Comparison of ENCODE assay signal across 8 cellular contexts in the genomic region with DNA sequence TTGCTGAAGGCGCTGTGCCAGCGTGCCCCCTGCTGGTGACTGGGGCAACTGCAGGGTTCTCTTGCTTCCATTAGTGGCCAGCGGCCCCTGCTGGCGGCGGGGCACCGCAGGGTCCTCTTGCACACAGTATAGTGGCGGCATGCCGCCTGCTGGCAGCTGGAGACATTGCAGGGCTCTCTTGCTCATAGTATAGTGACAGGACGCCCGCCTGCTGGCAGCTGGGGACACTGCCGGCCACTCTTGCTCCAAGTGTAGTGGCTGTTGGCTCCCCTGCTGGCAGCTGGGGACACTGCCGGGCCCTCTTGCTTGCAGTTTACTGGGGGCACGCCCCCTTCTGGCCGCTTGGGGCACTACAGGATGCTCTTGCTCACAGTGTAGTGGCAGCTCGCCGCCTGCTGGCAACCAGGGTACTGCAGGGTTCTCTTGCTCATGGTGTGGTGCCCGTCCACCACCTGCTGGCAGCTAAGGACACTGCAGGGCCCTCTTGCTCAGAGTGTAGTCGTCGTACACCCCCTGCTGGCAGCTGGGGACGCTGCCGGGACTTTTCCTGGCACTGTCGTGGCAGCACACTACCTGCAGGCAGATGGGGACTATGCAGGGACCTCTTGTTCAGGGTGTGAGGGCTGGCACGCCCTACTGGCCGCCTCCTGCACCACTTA. TPM values are rescaled to one million over a fixed set of nuclear protein-coding genes. Genes with fewer than 3 reads are reported as not detected.
DNase-seq lines count a peak whose midpoint lies in the region; ATAC-seq, FAIRE-seq and TF ChIP-seq lines count a peak whose summit lies in the region.
"Not testable (repeated sequence)": the region's sequence is repeated elsewhere in the genome, so short reads cannot be mapped to it uniquely, and the experiment has no call there.

No MANE protein-coding gene starts in this region.

- FAIRE-seq in GM12878 (lab: Jason Lieb, UNC); pancreas (lab: Jason Lieb, UNC): not testable (repeated sequence)

- in situ Hi-C loops in GM12878 (cut with MboI), result not testable (repeated sequence)

- RAD21 ChIA-PET in HCT116 (lab: Charles Lee; ENCODE audit: low non-redundant PET in 1 of 2, low total read pairs in 2 of 2, uncharacterized antibody in 2 of 2, unreplicated experiment in 2 of 2); GM12878 (lab: Charles Lee; ENCODE audit: unreplicated experiment): not testable (repeated sequence)

- H3K27me3 ChIP-seq in AG04450 (ENCODE audit: control insufficient read depth, insufficient read depth, low read length); HCT116 (ENCODE audit: insufficient read depth, low read length); GM12878 (replicated peaks in 1 of 2; ENCODE audit: control insufficient read depth in 2 of 2, insufficient read depth in 2 of 2, low read length in 1 of 2); pancreas: not testable (repeated sequence)

- H3K36me3 ChIP-seq in HCT116 (ENCODE audit: control insufficient read depth in 1 of 2, insufficient read depth in 2 of 2, low read length in 2 of 2); GM12878 (ENCODE audit: control insufficient read depth in 2 of 2, insufficient read depth in 2 of 2, low read length in 1 of 2); pancreas: not testable (repeated sequence)

- not testable (repeated sequence) for H3K4me1 ChIP-seq in HCT116 (ENCODE audit: control insufficient read depth in 1 of 2, insufficient read depth in 2 of 2, low read length in 2 of 2); GM12878 (ENCODE audit: control insufficient read depth, insufficient read depth, low read length); pancreas

- H3K9me3 ChIP-seq in AG04450 (ENCODE audit: control insufficient read depth, insufficient read depth, low read length), result peaks cover 15% of the 10 kb centered on the region
- not testable (repeated sequence) for H3K9me3 ChIP-seq in HCT116 (ENCODE audit: control insufficient read depth in 1 of 2, insufficient read depth in 1 of 2, low read depth in 1 of 2, low read length in 2 of 2); GM12878 (replicated peaks; ENCODE audit: control insufficient read depth, insufficient read depth, low read length); pancreas

- not testable (repeated sequence) for H3K4me3 ChIP-seq in AG04450 (ENCODE audit: low read depth, low read length); HCT116 (replicated peaks in 1 of 2; ENCODE audit: low read depth in 1 of 2, low read length in 2 of 2); GM12878; pancreas

- H2AFZ ChIP-seq in HCT116 (ENCODE audit: low read depth, low read length, poor library complexity, severe bottlenecking); GM12878 (ENCODE audit: control insufficient read depth, low read depth, low read length): not testable (repeated sequence)

- TF ChIP-seq CTCF in AG04450 (IDR thresholded peaks at IDR 0.05; ENCODE audit: low read depth, low read length) (0 out of 2 replicates have a peak, but pooled peaks have one; percentile 6), HCT116 (IDR thresholded peaks at IDR 0.05 in 2 of 3, conservative IDR thresholded peaks at IDR 0.05 in 1 of 3; ENCODE audit: borderline replicate concordance in 1 of 3, insufficient read depth in 1 of 3, low read depth in 2 of 3, low read length in 2 of 3) (peak in 2 of 3 experiments; percentile 41 to 43; a peak in 4 of 6 replicates), GM12878 (IDR thresholded peaks at IDR 0.05 in 2 of 3, conservative IDR thresholded peaks at IDR 0.05 in 1 of 3; ENCODE audit: control insufficient read depth in 2 of 3, extremely low read depth in 1 of 3, insufficient read depth in 1 of 3, low read depth in 3 of 3, low read length in 3 of 3) (0 out of 6 replicates have a peak, but pooled peaks of 2 of the 3 experiments have one; percentile 6 to 13), pancreas (IDR thresholded peaks at IDR 0.05) (peak in 1 of 4 donors; percentile 34)

- not testable (repeated sequence) for TF ChIP-seq POLR2A in HCT116 (IDR thresholded peaks at IDR 0.05; ENCODE audit: borderline replicate concordance, extremely low read depth, insufficient read depth, insufficient read length); GM12878 (IDR thresholded peaks at IDR 0.05; ENCODE audit: low read depth, low read length)

- WGBS in GM12878 (ENCODE audit: insufficient coverage, insufficient replicate concordance, low lambda C conversion rate, missing lambda C conversion rate), result 74% methylated on average over 16 of the region's 24 CpGs
- 64 to 67% methylated on average over 13 to 19 of the region's 24 CpGs for WGBS in pancreas, 2 donors

- TF ChIP-seq EP300 in GM12878 (IDR thresholded peaks at IDR 0.05; ENCODE audit: borderline replicate concordance in 1 of 2, control insufficient read depth in 1 of 2, low read depth in 2 of 2, low read length in 2 of 2), result not testable (repeated sequence)

- POLR2A ChIA-PET in AG04450 (lab: Yijun Ruan, JAX); HCT116 (lab: Charles Lee); GM12878 (lab: Charles Lee): not testable (repeated sequence)

- H3K9ac ChIP-seq in HCT116 (ENCODE audit: low read length); GM12878 (ENCODE audit: control insufficient read depth, insufficient read depth, low read length): not testable (repeated sequence)

- SMC1A ChIA-PET in GM12878 (lab: Charles Lee; ENCODE audit: uncharacterized antibody, unreplicated experiment), result not testable (repeated sequence)

- ATAC-seq in GM18519 (IDR thresholded peaks at IDR 0.05; ENCODE audit: low FRiP score, unreplicated experiment), result peak; percentile 93
- ATAC-seq in HCT116, result peak; percentile 53
- peak; percentile 68 for ATAC-seq in GM12878
- peak; percentile 37 for ATAC-seq in left ventricle myocardium superior
- peak; percentile 35 to 63 (median 43) for ATAC-seq in pancreas

- DNase-seq in AG04450 (ENCODE audit: low read depth, low spot score); HCT116 (ENCODE audit: low read depth, low spot score); GM12878 (ENCODE audit: low read depth, low spot score): not testable (repeated sequence)
- DNase-seq in HT-29 (ENCODE audit: low spot score) (peak; percentile 7), left ventricle myocardium superior (peak; percentile 27), pancreas (peak in 4 of 6 donors; percentile 18 to 78 (median 44))
- peak; percentile 68 for DNase-seq in activated CD4-positive, alpha-beta T cell treated with anti-CD3 and anti-CD28 coated beads for 48 hours

- CTCF ChIA-PET in AG04450 (lab: Charles Lee); HCT116 (lab: Charles Lee); GM12878 (lab: Yijun Ruan, JAX): not testable (repeated sequence)

- not testable (repeated sequence) for H3K27ac ChIP-seq in AG04450 (ENCODE audit: low read depth, low read length); HCT116 (ENCODE audit: low read depth, low read length); GM12878 (ENCODE audit: control insufficient read depth, insufficient read depth); pancreas

- not testable (repeated sequence) for H3K9me2 ChIP-seq in HCT116 (ENCODE audit: insufficient read depth)

- intact Hi-C loops in HCT116 (cut with micrococcal nuclease); GM12878 (cut with micrococcal nuclease; ENCODE audit: unreplicated experiment); left ventricle myocardium superior (cut with micrococcal nuclease); pancreas (cut with DNase I): not testable (repeated sequence)

- not testable (repeated sequence) for H4K20me1 ChIP-seq in HCT116 (ENCODE audit: insufficient read depth); GM12878 (ENCODE audit: control insufficient read depth, insufficient read depth)

- TF ChIP-seq RAD21 in HCT116 (IDR thresholded peaks at IDR 0.05; ENCODE audit: low read depth); GM12878 (IDR thresholded peaks at IDR 0.05; ENCODE audit: insufficient read depth, low read depth, low read length): not testable (repeated sequence)

- H3K79me2 ChIP-seq in HCT116 (ENCODE audit: insufficient read depth, low read length); GM12878 (ENCODE audit: control insufficient read depth, insufficient read depth, low read length): not testable (repeated sequence)

- BruUV-seq in HCT116 (replicated peaks; lab: Mats Ljungman, UMichigan); GM12878 (replicated peaks; lab: Mats Ljungman, UMichigan): not testable (repeated sequence)

- not testable (repeated sequence) for H3K4me2 ChIP-seq in HCT116 (ENCODE audit: low read length); GM12878 (ENCODE audit: control insufficient read depth, insufficient read depth)

RNA-seq across cellular contexts. Expression of gene ZNF595, which starts 41.2 kb away (rescaled TPM):
- 3.7 and 5.2 TPM in 2 replicates for polyA plus RNA-seq in AG04450 (2011; rRNA removed)
- 6.7 and 9.5 TPM in 2 replicates for polyA minus RNA-seq in AG04450 (2011; rRNA and poly(A)+ RNA removed)
- 4.0 TPM for total RNA-seq in HCT116 (2021; ENCODE audit: unreplicated experiment)
- polyA plus RNA-seq in HCT116 (2012), result 0.50 and 0.78 TPM in 2 replicates
- 1.5 TPM in 2 replicates for total RNA-seq in HT-29 (2014; rRNA removed; shearing (Covaris generic))
- total RNA-seq in GM12878 (2013; cell fraction: nucleolus; rRNA removed), result not detected in 2 replicates
- not detected in 2 replicates for total RNA-seq in GM12878 (2014; rRNA removed)
- total RNA-seq in GM12878 (2014; rRNA removed; fragmentation: Illumina TruSeq; extraction: Trizol), result 0.18 TPM in 1 of 2 replicates, not detected in the other
- total RNA-seq in GM12878 (2021), result 0.11 and 0.21 TPM in 2 replicates
- polyA plus RNA-seq in GM12878 (2011; ENCODE audit: low read depth), result not detected
- polyA plus RNA-seq in GM12878 (2011; rRNA removed), result not detected in 2 replicates
- not detected in 2 replicates for polyA plus RNA-seq in GM12878 (2011; cell fraction: cytosol; rRNA removed)
- not detected in 2 replicates for polyA plus RNA-seq in GM12878 (2011; cell fraction: nucleus; rRNA removed)
- 0.18 and 0.22 TPM in 2 replicates for polyA plus RNA-seq in GM12878 (2012)
- not detected in 2 replicates for polyA plus RNA-seq in GM12878 (2014; fragmentation: Illumina TruSeq; extraction: Trizol)
- polyA plus RNA-seq in GM12878 (2014; fragmentation: Nextera tagmentation; extraction: Ambion mirVana), result under 1 TPM in 1 of 2 experiments, not detected in 1; 0.14 TPM
- polyA plus RNA-seq in GM12878 (2014; rRNA removed), result 0.47 TPM in 1 of 2 replicates, not detected in the other
- polyA plus RNA-seq in GM12878 (2016; fragmentation: Nextera tagmentation; extraction: Ambion mirVana), result not detected
- not detected in 2 replicates for polyA minus RNA-seq in GM12878 (2011; rRNA and poly(A)+ RNA removed)
- not detected in 2 replicates for polyA minus RNA-seq in GM12878 (2011; cell fraction: cytosol; rRNA and poly(A)+ RNA removed)
- not detected in 2 replicates for polyA minus RNA-seq in GM12878 (2011; cell fraction: nucleus; rRNA and poly(A)+ RNA removed)
- total RNA-seq in left ventricle myocardium superior, result 6.4 TPM
- 10 to 100 TPM in 4 of 6 donors, 1 to 10 TPM in 2; 8.6 to 14.7 (median 13.0) TPM for total RNA-seq in pancreas
- polyA plus RNA-seq in pancreas, result 1 to 10 TPM; 6.3 to 9.2 TPM

Comparison
In these comparisons a context has a peak if more than half of its experiments do, and no peak if none do; other contexts are left out.
1. ATAC-seq: peak in every context shown above with its lines; median percentile 93 in GM18519; 68 in GM12878; 53 in HCT116; 43 in pancreas; 37 in left ventricle myocardium superior.